ENCODE assay signal across 8 cellular contexts in genomic region chr6:33454009-33454946, GRCh38. TPM values are rescaled to one million over a fixed set of nuclear protein-coding genes. Genes with fewer than 3 reads are reported as not detected.
DNase-seq lines count a peak whose midpoint lies in the region; ATAC-seq, FAIRE-seq and TF ChIP-seq lines count a peak whose summit lies in the region.

ZBTB9 (plus strand) TSS chr6:33454576; CDS start chr6:33455101, 525 bp downstream.

- no peaks in the 10 kb centered on the region; a peak in 1 of 5 replicates for H3K27me3 ChIP-seq in HepG2 (ENCODE audit: control insufficient read depth in 1 of 2, insufficient read depth in 2 of 2, low read length in 2 of 2)

- BruUV-seq in HepG2 (replicated peaks; lab: Mats Ljungman, UMichigan) = TSS peak; percentile 95

- peak within 1 kb of the TSS; percentile 98 for H3K4me2 ChIP-seq in HepG2 (ENCODE audit: low read depth, low read length)

- H3K79me2 ChIP-seq in HepG2 (ENCODE audit: insufficient read depth, low read length) = peaks cover 15% of the 10 kb centered on the region

- H2AFZ ChIP-seq in HepG2 (ENCODE audit: low read length) = peak within 1 kb of the TSS; percentile 52

- no peak for TF ChIP-seq CTCF in CD14-positive monocyte (IDR thresholded peaks at IDR 0.05)
- TF ChIP-seq CTCF in HepG2 (CRISPR knock-in tag; IDR thresholded peaks at IDR 0.05) = peak; percentile 49

- in situ Hi-C loops in HepG2 (cut with HindIII; ENCODE audit: extremely low pct_ligation_motif_present, low pct_unique_long_range_greater_than_20kb) = no loop called here

- peak within 1 kb of the TSS; percentile 86 to 95 (median 89) for H3K27ac Mint-ChIP-seq in CD14-positive monocyte

- intact Hi-C loops in CD14-positive monocyte (cut with micrococcal nuclease) = loop anchor here in 1 of 2 donors (5.0 kb wide), 1 partner anchor 37 kb away; the partner anchor contains the start of gene CUTA
- intact Hi-C loops in HepG2 (cut with micrococcal nuclease; ENCODE audit: unreplicated experiment) = loop anchor here (1.0 kb wide), 2 partner anchors 26 to 126 kb away; partner anchors contain the start of gene BAK1

- TF ChIP-seq EP300 in HepG2 (IDR thresholded peaks at IDR 0.05; ENCODE audit: low read depth in 2 of 2, low read length in 2 of 2) (no peak), HepG2 (CRISPR knock-in tag; IDR thresholded peaks at IDR 0.05; ENCODE audit: borderline replicate concordance) (0 out of 2 replicates have a peak, but pooled peaks have one; percentile 14)

- ATAC-seq in GM19395 (IDR thresholded peaks at IDR 0.05; ENCODE audit: unreplicated experiment) (peak; percentile 99), HG03558 (IDR thresholded peaks at IDR 0.05; ENCODE audit: extremely low read depth, unreplicated experiment) (peak; percentile 98), HepG2 (peak; percentile 99)

- H3K4me3 ChIP-seq in HepG2 (replicated peaks in 1 of 3; ENCODE audit: insufficient read depth in 1 of 3, low read depth in 2 of 3, low read length in 3 of 3) = peak within 1 kb of the TSS; percentile 92 to 100 (median 95)

- H3K4me3 Mint-ChIP-seq in CD14-positive monocyte = peak within 1 kb of the TSS; percentile 89 to 91

- POLR2A ChIA-PET in HepG2 (lab: Yijun Ruan, JAX) = interaction anchor here (0.5 to 2.0 kb wide), 28 partner anchors 9 to 1259 kb away, joined by 3 to 17 read pairs (median 4); partner anchors contain the start of genes BAK1, CUTA, PHF1 and RING1

- 0 out of 2 replicates have a peak, but pooled peaks have one; percentile 28 for TF ChIP-seq RAD21 in HepG2 (CRISPR knock-in tag; IDR thresholded peaks at IDR 0.05)

- peak; percentile 97 for DNase-seq in CD14-positive monocyte (ENCODE audit: low spot score)
- peak; percentile 99 for DNase-seq in NCI-H748 (lab: John Stamatoyannopoulos, UW; ENCODE audit: unreplicated experiment)
- DNase-seq in activated CD4-positive, alpha-beta T cell treated with anti-CD3 and anti-CD28 coated beads, Interleukin-2, amount 50 U/mL, for 24 hours (ENCODE audit: low read depth in 1 of 2, low spot score in 1 of 2) = peak; percentile 81 to 93
- peak; percentile 97 for DNase-seq in dermis blood vessel endothelial cell
- DNase-seq in HepG2 (ENCODE audit: low spot score) = peak; percentile 96
- peak; percentile 88 to 92 for DNase-seq in stimulated activated CD4-positive, alpha-beta T cell treated with anti-CD3 and anti-CD28 coated beads, Interleukin-2, amount 100 ng/mL, for 48 hours

- CTCF ChIA-PET in HepG2 (lab: Yijun Ruan, JAX; ENCODE audit: low intra/inter-chr PET ratio, low total read pairs) = no interaction called here

- peaks cover 0 to 9% of the 10 kb centered on the region in 2 experiments; a peak in 3 of 5 replicates for H3K36me3 ChIP-seq in HepG2 (replicated peaks in 1 of 2; ENCODE audit: control insufficient read depth in 1 of 2, insufficient read depth in 2 of 2, low read length in 2 of 2)

- peaks cover 53% of the 10 kb centered on the region for H3K4me1 Mint-ChIP-seq in CD14-positive monocyte

- TF ChIP-seq POLR2A in HepG2 (IDR thresholded peaks at IDR 0.05; ENCODE audit: insufficient read depth in 1 of 2, low read depth in 2 of 2, low read length in 2 of 2) = peak; percentile 87 to 98

- WGBS in HepG2 (ENCODE audit: low lambda C conversion rate) = under 1% methylated on average over 51 of the region's 65 CpGs

- H3K27me3 Mint-ChIP-seq in CD14-positive monocyte (ENCODE audit: low read depth in 3 of 3) = peaks cover 0 to 3% (median 2%) of the 10 kb centered on the region in 3 donors

- H3K9me3 Mint-ChIP-seq in CD14-positive monocyte = peaks cover 0 to 2% (median 0%) of the 10 kb centered on the region in 7 donors

- FAIRE-seq in HepG2 (lab: Jason Lieb, UNC) = peak; percentile 94

- peaks cover 15 to 16% of the 10 kb centered on the region in 2 donors for H3K36me3 Mint-ChIP-seq in CD14-positive monocyte

- H3K9me3 ChIP-seq in HepG2 (ENCODE audit: low read length) = no peaks in the 10 kb centered on the region

- peak within 1 kb of the TSS; percentile 85 for H3K9ac ChIP-seq in HepG2 (ENCODE audit: insufficient read depth, low read depth, low read length)

- peaks cover 20% of the 10 kb centered on the region for H3K4me1 ChIP-seq in HepG2 (ENCODE audit: insufficient read depth, low read length)

- no peaks in the 10 kb centered on the region for H4K20me1 ChIP-seq in HepG2 (ENCODE audit: insufficient read depth, low read length)

- peak within 1 kb of the TSS; percentile 46 for H3K27ac ChIP-seq in HepG2 (ENCODE audit: extremely low read length, insufficient read depth, low read length)

TF ChIP-seq in HepG2, 621 proteins besides CTCF, POLR2A, EP300 and RAD21 (continues in another document):
- no peak; the same call in 1 of the 2 replicates for TF ChIP-seq ZNF75D (CRISPR knock-in tag; IDR thresholded peaks at IDR 0.05; ENCODE audit: borderline replicate concordance)
- peak; percentile 59; the same call in 1 of the 2 replicates for TF ChIP-seq DZIP1 (CRISPR knock-in tag; IDR thresholded peaks at IDR 0.05)
- TF ChIP-seq ZNF296 (CRISPR knock-in tag; conservative IDR thresholded peaks at IDR 0.05) = no peak
- peak; percentile 97 for TF ChIP-seq GATAD1 (CRISPR knock-in tag; IDR thresholded peaks at IDR 0.05)
- TF ChIP-seq ZNF615 (CRISPR knock-in tag; IDR thresholded peaks at IDR 0.05; ENCODE audit: borderline replicate concordance) = no peak
- TF ChIP-seq FOSL1 (CRISPR knock-in tag; IDR thresholded peaks at IDR 0.05; ENCODE audit: borderline replicate concordance) = 0 out of 2 replicates have a peak, but pooled peaks have one; percentile 2
- TF ChIP-seq PAX8 (CRISPR knock-in tag; IDR thresholded peaks at IDR 0.05; ENCODE audit: borderline replicate concordance) = peak; percentile 52; the same call in 1 of the 2 replicates
- peak; percentile 95 for TF ChIP-seq ZNF891 (CRISPR knock-in tag; IDR thresholded peaks at IDR 0.05)
- TF ChIP-seq ZBTB3 (CRISPR knock-in tag; IDR thresholded peaks at IDR 0.05; ENCODE audit: borderline replicate concordance, low read depth) = peak; percentile 82; the same call in 1 of the 2 replicates
- peak; percentile 95; the same call in 1 of the 2 replicates for TF ChIP-seq ZNF782 (CRISPR knock-in tag; IDR thresholded peaks at IDR 0.05; ENCODE audit: borderline replicate concordance)
- peak; percentile 98 for TF ChIP-seq ZFX (CRISPR knock-in tag; IDR thresholded peaks at IDR 0.05; ENCODE audit: low read depth)
- TF ChIP-seq AGO2 (optimal IDR thresholded peaks at IDR 0.05; ENCODE audit: low read depth, low read length) = peak; percentile 66

RNA-seq across cellular contexts. Expression of gene ZBTB9, which starts in this region (rescaled TPM):
- polyA plus RNA-seq in CD14-positive monocyte (1 to 10 TPM in 1 of 2 donors, under 1 TPM in 1; 0.42 to 2.0 TPM), HepG2 (2011; rRNA removed) (5.3 and 7.1 TPM in 2 replicates)
- total RNA-seq in dermis blood vessel endothelial cell (5.5 and 6.3 TPM in 2 replicates), HepG2 (2016; rRNA removed; fragmentation: Illumina TruSeq; extraction: Trizol) (9.2 and 11.5 TPM in 2 replicates)
- 1.1 and 1.9 TPM in 2 replicates for total RNA-seq in HepG2 (2016; cell fraction: cytosol; rRNA removed; fragmentation: Illumina TruSeq; extraction: Trizol; ENCODE audit: low read depth)
- total RNA-seq in HepG2 (2016; cell fraction: insoluble cytoplasmic fraction; rRNA removed; fragmentation: Illumina TruSeq; extraction: Trizol) = 10.0 and 10.1 TPM in 2 replicates
- total RNA-seq in HepG2 (2016; cell fraction: membrane; rRNA removed; fragmentation: Illumina TruSeq; extraction: Trizol) = 4.7 and 6.0 TPM in 2 replicates
- total RNA-seq in HepG2 (2016; cell fraction: nucleus; rRNA removed; fragmentation: Illumina TruSeq; extraction: Trizol) = 6.5 and 6.7 TPM in 2 replicates
- 3.8 and 5.0 TPM in 2 replicates for polyA plus RNA-seq in HepG2 (2011; cell fraction: cytosol; rRNA removed)
- polyA plus RNA-seq in HepG2 (2011; cell fraction: nucleus; rRNA removed) = 3.6 and 4.8 TPM in 2 replicates
- 7.1 and 7.6 TPM in 2 replicates for polyA plus RNA-seq in HepG2 (2012)
- 0.71 and 0.88 TPM in 2 replicates for polyA plus RNA-seq in HepG2 (2016; cell fraction: cytosol; fragmentation: Illumina TruSeq; extraction: Trizol; ENCODE audit: low read depth)
- 9.1 and 13.0 TPM in 2 replicates for polyA plus RNA-seq in HepG2 (2016; cell fraction: insoluble cytoplasmic fraction; fragmentation: Illumina TruSeq; extraction: Trizol; ENCODE audit: low read depth)
- polyA plus RNA-seq in HepG2 (2016; cell fraction: membrane; fragmentation: Illumina TruSeq; extraction: Trizol; ENCODE audit: low read depth) = 2.4 and 2.5 TPM in 2 replicates
- polyA plus RNA-seq in HepG2 (2016; cell fraction: nucleus; fragmentation: Illumina TruSeq; extraction: Trizol; ENCODE audit: insufficient read depth, low read depth) = 7.9 and 11.1 TPM in 2 replicates
- 12.4 and 17.3 TPM in 2 replicates for polyA minus RNA-seq in HepG2 (2011; rRNA and poly(A)+ RNA removed; ENCODE audit: low replicate concordance)
- polyA minus RNA-seq in HepG2 (2011; cell fraction: cytosol; rRNA and poly(A)+ RNA removed) = 5.9 and 8.3 TPM in 2 replicates
- polyA minus RNA-seq in HepG2 (2011; cell fraction: nucleus; rRNA and poly(A)+ RNA removed) = 4.5 and 5.7 TPM in 2 replicates

Comparison
In these comparisons a context has a peak if more than half of its experiments do, and no peak if none do; other contexts are left out.
1. Peak in every context shown above with its lines: DNase-seq, ATAC-seq, H3K4me3 ChIP-seq and H3K27ac ChIP-seq.